ENCODE assay signal across 11 cellular contexts in genomic region chr12:52971701-52972329, GRCh38. TPM values are rescaled to one million over a fixed set of nuclear protein-coding genes. Genes with fewer than 3 reads are reported as not detected.
DNase-seq lines count a peak whose midpoint lies in the region; ATAC-seq and TF ChIP-seq lines count a peak whose summit lies in the region.
"Had no signal": no experiment of that assay in that cellular context is flagged by ENCODE, and none has a peak within 500 bp of the region (broad histone marks: within the 10 kb centered on the region; RNA-seq: fewer than 3 reads in every experiment).

No MANE protein-coding gene starts in this region.

- H4K8ac ChIP-seq in mesenchymal stem cell (ENCODE audit: low read length), result peak overlapping the region; percentile 61

- H2BK15ac ChIP-seq in mesenchymal stem cell (ENCODE audit: low read depth, poor library complexity, severe bottlenecking), result no peak overlapping the region

- H3K14ac ChIP-seq in mesenchymal stem cell (ENCODE audit: low read length in 2 of 2), result no peak overlapping the region

- H2AFZ ChIP-seq in mammary epithelial cell (ENCODE audit: low read depth, low read length) (peak overlapping the region; percentile 66), mesenchymal stem cell (ENCODE audit: low read depth, low read length) (no peak overlapping the region)

- H3K4me1 Mint-ChIP-seq in Caco-2 (ENCODE audit: low read depth, unreplicated experiment), result peaks cover 67% of the 10 kb centered on the region
- no peaks in the 10 kb centered on the region for H3K4me1 Mint-ChIP-seq in CD8-positive, alpha-beta memory T cell

- ATAC-seq in GM19023 (IDR thresholded peaks at IDR 0.05; ENCODE audit: unreplicated experiment), result no peak

- peak overlapping the region; percentile 3 to 69 for H2BK12ac ChIP-seq in mesenchymal stem cell (ENCODE audit: low read length in 2 of 2)

- no peak overlapping the region for H2AK5ac ChIP-seq in mesenchymal stem cell (ENCODE audit: low read length, severe bottlenecking)

- no peaks in the 10 kb centered on the region for H3K36me3 ChIP-seq in Caco-2 (ENCODE audit: control insufficient read depth, insufficient read depth, low read length)
- no peaks in the 10 kb centered on the region for H3K36me3 ChIP-seq in mammary epithelial cell (ENCODE audit: insufficient read depth, low read length)
- H3K36me3 ChIP-seq in mesenchymal stem cell (ENCODE audit: control insufficient read depth in 1 of 2, insufficient read depth in 2 of 2, low read depth in 1 of 2, low read length in 2 of 2), result no peaks in the 10 kb centered on the region
- H3K36me3 ChIP-seq in CD8-positive, alpha-beta memory T cell (ENCODE audit: insufficient read depth, low read length), result no peaks in the 10 kb centered on the region

- H3K4me1 ChIP-seq in Caco-2 (peaks cover 81% of the 10 kb centered on the region), mammary epithelial cell (ENCODE audit: insufficient read depth, low read length) (peaks cover 19% of the 10 kb centered on the region), mesenchymal stem cell (ENCODE audit: control insufficient read depth, insufficient read depth, low read depth, low read length) (peaks cover 21% of the 10 kb centered on the region)
- H3K4me1 ChIP-seq in CD8-positive, alpha-beta memory T cell (ENCODE audit: insufficient read depth, low read length), result no peaks in the 10 kb centered on the region

- WGBS in mammary epithelial cell (ENCODE audit: low coverage, missing lambda C conversion rate), result 37% methylated on average over 8 of the region's 8 CpGs
- 49% methylated on average over 8 of the region's 8 CpGs for WGBS in mesenchymal stem cell

- H3K27me3 ChIP-seq in Caco-2 (replicated peaks; ENCODE audit: control insufficient read depth, insufficient read depth, low read length) (no peaks in the 10 kb centered on the region), mammary epithelial cell (ENCODE audit: insufficient read depth, low read length) (no peaks in the 10 kb centered on the region), mesenchymal stem cell (ENCODE audit: control insufficient read depth in 1 of 2, insufficient read depth in 1 of 2, low read length in 2 of 2) (peaks cover 0 to 21% of the 10 kb centered on the region in 2 experiments)
- no peaks in the 10 kb centered on the region for H3K27me3 ChIP-seq in CD8-positive, alpha-beta memory T cell (ENCODE audit: insufficient read depth, low read length, poor library complexity, severe bottlenecking)

- no peak overlapping the region for H3K4ac ChIP-seq in mesenchymal stem cell (ENCODE audit: low read depth in 1 of 2, low read length in 2 of 2)

- in situ Hi-C loops in mammary epithelial cell (cut with MboI; ENCODE audit: low sequenced_read_pairs in 2 of 2), result no loop called here

- CTCF ChIA-PET in Caco-2 (lab: Charles Lee), result interaction anchor here (0.8 to 1.8 kb wide), 7 partner anchors 9 to 67 kb away, joined by 3 to 11 read pairs (median 8); partner anchors contain the start of genes EIF4B and KRT8
- CTCF ChIA-PET in mammary epithelial cell (lab: Charles Lee; ENCODE audit: low non-redundant PET), result interaction anchor here (0.6 to 1.1 kb wide), 2 partner anchors 21 to 67 kb away, joined by 3 to 10 read pairs; partner anchors contain the start of gene KRT8
- CTCF ChIA-PET in CD8-positive, alpha-beta memory T cell (lab: Charles Lee), result interaction anchor here (1.7 to 2.8 kb wide), 2 partner anchors 9 to 87 kb away, joined by 6 to 12 read pairs; no protein-coding TSS in a partner anchor

- no peaks in the 10 kb centered on the region for H3K9me3 Mint-ChIP-seq in Caco-2 (ENCODE audit: unreplicated experiment)
- H3K9me3 Mint-ChIP-seq in CD8-positive, alpha-beta memory T cell, result no peaks in the 10 kb centered on the region

- intact Hi-C loops in Caco-2 (cut with micrococcal nuclease; ENCODE audit: unreplicated experiment) (no loop called here), mammary epithelial cell (cut with micrococcal nuclease) (loop anchor here (2.0 kb wide), 1 partner anchor 65 kb away; no protein-coding TSS in a partner anchor)

- peak overlapping the region; percentile 75 for H3K9ac ChIP-seq in mammary epithelial cell (ENCODE audit: insufficient read depth, low read length)
- H3K9ac ChIP-seq in mesenchymal stem cell (ENCODE audit: low read length), result no peak overlapping the region

- H3K23ac ChIP-seq in mesenchymal stem cell (ENCODE audit: low read length in 2 of 2), result no peak overlapping the region

- no peaks in the 10 kb centered on the region for H4K20me1 ChIP-seq in mammary epithelial cell (ENCODE audit: insufficient read depth, low read length)

- H3K79me1 ChIP-seq in mesenchymal stem cell (replicated peaks; ENCODE audit: low read length, poor library complexity, severe bottlenecking), result no peaks in the 10 kb centered on the region

- peak overlapping the region; percentile 67 for H2BK120ac ChIP-seq in mesenchymal stem cell (ENCODE audit: low read depth, low read length)

- H3K4me2 ChIP-seq in mammary epithelial cell (ENCODE audit: insufficient read depth, low read depth, low read length), result peak overlapping the region; percentile 58
- H3K4me2 ChIP-seq in mesenchymal stem cell (ENCODE audit: low read length, poor library complexity, severe bottlenecking), result no peak overlapping the region

- H4K91ac ChIP-seq in mesenchymal stem cell (ENCODE audit: low read length), result peak overlapping the region; percentile 96

- peak overlapping the region; percentile 98 for H3K27ac Mint-ChIP-seq in Caco-2 (ENCODE audit: unreplicated experiment)
- H3K27ac Mint-ChIP-seq in CD8-positive, alpha-beta memory T cell, result peak overlapping the region in 1 of 8 donors; percentile 50

- H3K27me3 Mint-ChIP-seq in Caco-2 (ENCODE audit: insufficient read depth, unreplicated experiment), result no peaks in the 10 kb centered on the region
- H3K27me3 Mint-ChIP-seq in CD8-positive, alpha-beta memory T cell, result peaks cover 11 to 31% of the 10 kb centered on the region in 2 donors

- TF ChIP-seq CTCF in Caco-2 (IDR thresholded peaks at IDR 0.05; ENCODE audit: insufficient read depth in 1 of 2, low read depth in 1 of 2, low read length in 1 of 2, severe bottlenecking in 1 of 2, unreplicated experiment in 1 of 2), result no peak
- TF ChIP-seq CTCF in mammary epithelial cell (conservative IDR thresholded peaks at IDR 0.05 in 1 of 2, IDR thresholded peaks at IDR 0.05 in 1 of 2; ENCODE audit: extremely low read depth in 1 of 2, insufficient read depth in 1 of 2, low read depth in 1 of 2, low read length in 2 of 2), result no peak

- DNase-seq in Caco-2, result peak; percentile 91 to 94
- DNase-seq in M059J (ENCODE audit: low read depth), result peak; percentile 91
- DNase-seq in mammary epithelial cell, result peak; percentile 82
- DNase-seq in mesenchymal stem cell, result peak; percentile 87
- DNase-seq in NCI-H446 (lab: John Stamatoyannopoulos, UW), result no peak
- no peak for DNase-seq in CD8-positive, alpha-beta memory T cell
- no peak for DNase-seq in activated effector memory CD4-positive, alpha-beta T cell treated with Interleukin-2 at 50 U/mL for 16 hours
- DNase-seq: kidney glomerular epithelial cell, NCI-H526 had no signal

- POLR2A ChIA-PET in Caco-2 (lab: Charles Lee), result interaction anchor here (0.7 to 5.4 kb wide), 11 partner anchors 15 to 79 kb away, joined by 3 to 94 read pairs (median 7); partner anchors contain the start of genes KRT18 and KRT8
- POLR2A ChIA-PET in CD8-positive, alpha-beta memory T cell (lab: Charles Lee), result no interaction called here

- H3K27ac ChIP-seq in mammary epithelial cell (ENCODE audit: insufficient read depth, low read depth, low read length) (peak overlapping the region; percentile 90), mesenchymal stem cell (ENCODE audit: low read length, poor library complexity, severe bottlenecking) (peak overlapping the region; percentile 35)
- no peak overlapping the region for H3K27ac ChIP-seq in CD8-positive, alpha-beta memory T cell (ENCODE audit: low read depth, low read length)
- H3K27ac ChIP-seq: C4-2B had no signal

- H3K4me3 Mint-ChIP-seq in Caco-2 (ENCODE audit: unreplicated experiment), result peak overlapping the region; percentile 60
- no peak overlapping the region for H3K4me3 Mint-ChIP-seq in CD8-positive, alpha-beta memory T cell

- no peak overlapping the region for H2BK5ac ChIP-seq in mesenchymal stem cell (ENCODE audit: low read depth, low read length, poor library complexity, severe bottlenecking)

- dilution Hi-C loops in mammary epithelial cell (cut with HindIII; ENCODE audit: low sequenced_read_pairs), result no loop called here

- H3K18ac ChIP-seq in mesenchymal stem cell (ENCODE audit: low read depth in 1 of 2, low read length in 2 of 2), result peak overlapping the region; percentile 14 to 60

- BruUV-seq in Caco-2 (replicated peaks; lab: Mats Ljungman, UMichigan) (TSS peak; percentile 27), mammary epithelial cell (replicated peaks; lab: Mats Ljungman, UMichigan) (no TSS peak)

- H3K9me3 ChIP-seq in Caco-2 (no peaks in the 10 kb centered on the region), mammary epithelial cell (replicated peaks; ENCODE audit: insufficient read depth, low read length) (no peaks in the 10 kb centered on the region), mesenchymal stem cell (ENCODE audit: control insufficient read depth, low read length) (no peaks in the 10 kb centered on the region)
- no peaks in the 10 kb centered on the region for H3K9me3 ChIP-seq in CD8-positive, alpha-beta memory T cell (ENCODE audit: low read length)

- no peaks in the 10 kb centered on the region for H3K79me2 ChIP-seq in mammary epithelial cell (ENCODE audit: insufficient read depth, low read length)

- H3K36me3 Mint-ChIP-seq in Caco-2 (ENCODE audit: insufficient read depth, unreplicated experiment), result peaks cover 49% of the 10 kb centered on the region
- H3K36me3 Mint-ChIP-seq in CD8-positive, alpha-beta memory T cell, result no peaks in the 10 kb centered on the region

- H3K4me3 ChIP-seq in Caco-2 (ENCODE audit: low read depth, low read length) (no peak overlapping the region), mammary epithelial cell (replicated peaks in 1 of 3; ENCODE audit: insufficient read depth in 1 of 3, low read depth in 2 of 3, low read length in 3 of 3) (no peak overlapping the region), mesenchymal stem cell (ENCODE audit: insufficient read depth in 1 of 2, low read depth in 1 of 2, low read length in 2 of 2) (no peak overlapping the region)
- no peak overlapping the region for H3K4me3 ChIP-seq in CD8-positive, alpha-beta memory T cell (ENCODE audit: low read length)

RNA-seq across cellular contexts. Expression of gene KRT18, which starts 22.9 kb away (rescaled TPM):
- total RNA-seq in Caco-2 (2022), result 2,564 and 2,674 TPM in 2 replicates
- total RNA-seq in M059J (2014; rRNA removed; shearing (Covaris generic)), result 643 and 924 TPM in 2 replicates
- total RNA-seq in mammary epithelial cell, result 100 to 1,000 TPM; 175 to 187 TPM
- 380 TPM for polyA plus RNA-seq in mammary epithelial cell
- 709 TPM for polyA minus RNA-seq in mammary epithelial cell
- polyA plus RNA-seq in mesenchymal stem cell (2013, experiment 1 of 2), result 831 TPM
- polyA plus RNA-seq in mesenchymal stem cell (2013, experiment 2 of 2), result 807 TPM
- total RNA-seq in CD8-positive, alpha-beta memory T cell, result 1 to 10 TPM; 3.5 to 3.9 TPM
- 4.0 TPM for polyA plus RNA-seq in CD8-positive, alpha-beta memory T cell

RNA-seq across cellular contexts. Expression of gene EIF4B, which starts 34.4 kb away (rescaled TPM):
- total RNA-seq in Caco-2 (2022) (445 and 452 TPM in 2 replicates), mammary epithelial cell (100 to 1,000 TPM; 350 to 850 TPM)
- total RNA-seq in M059J (2014; rRNA removed; shearing (Covaris generic)), result 248 and 279 TPM in 2 replicates
- polyA plus RNA-seq in mammary epithelial cell, result 312 TPM
- polyA minus RNA-seq in mammary epithelial cell, result 610 TPM
- polyA plus RNA-seq in mesenchymal stem cell (2013, experiment 1 of 2), result 387 TPM
- 364 TPM for polyA plus RNA-seq in mesenchymal stem cell (2013, experiment 2 of 2)
- 100 to 1,000 TPM; 644 to 660 TPM for total RNA-seq in CD8-positive, alpha-beta memory T cell
- polyA plus RNA-seq in CD8-positive, alpha-beta memory T cell, result 114 TPM

Comparison
In these comparisons a context has a peak if more than half of its experiments do, and no peak if none do; other contexts are left out.
1. DNase-seq: peak in Caco-2 (2 of 2), M059J (single experiment), mammary epithelial cell (single experiment) and mesenchymal stem cell (single experiment); none in NCI-H446 (0 of 2), CD8-positive, alpha-beta memory T cell (0 of 5) and activated effector memory CD4-positive, alpha-beta T cell treated with Interleukin-2 at 50 U/mL for 16 hours (single experiment).
2. RNA of gene KRT18, which starts 22.9 kb away (total RNA-seq): 2,564 to 2,674 TPM in Caco-2, 643 to 924 TPM in M059J and 175 to 187 TPM in mammary epithelial cell; 3.5 to 3.9 TPM in CD8-positive, alpha-beta memory T cell; every median in the first group is over 10 times any median in the second.